Comparison of ENCODE assay signal across 12 cellular contexts in the genomic region with DNA sequence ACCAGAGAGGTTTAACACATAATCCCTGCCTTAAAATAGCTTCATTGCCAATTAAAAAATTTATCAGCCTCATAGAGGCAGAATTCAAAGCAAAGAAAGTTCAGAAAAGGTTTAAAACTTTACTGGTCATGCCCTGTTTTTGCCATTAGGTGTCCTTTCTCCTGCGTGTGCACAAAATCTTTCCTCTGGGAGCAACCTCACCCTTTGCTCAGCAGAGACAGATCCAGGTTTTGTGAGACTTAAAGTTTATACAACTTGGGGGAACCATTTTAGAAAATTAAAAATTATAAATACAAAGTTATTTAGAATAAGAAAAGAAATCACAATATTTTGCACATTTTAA. TPM values are rescaled to one million over a fixed set of nuclear protein-coding genes. Genes with fewer than 3 reads are reported as not detected.
DNase-seq lines count a peak whose midpoint lies in the region; ATAC-seq and TF ChIP-seq lines count a peak whose summit lies in the region.
"Had no signal": no experiment of that assay in that cellular context is flagged by ENCODE, and none has a peak within 500 bp of the region (broad histone marks: within the 10 kb centered on the region; RNA-seq: fewer than 3 reads in every experiment).

No MANE protein-coding gene starts in this region.

- H3K27me3 ChIP-seq in MG63: no peaks in the 10 kb centered on the region

- peak overlapping the region; percentile 89 for H3K27ac ChIP-seq in 22Rv1
- H3K27ac ChIP-seq: SK-N-MC had no signal

- DNase-seq in GM12865 (ENCODE audit: low read depth): no peak
- peak; percentile 36 for DNase-seq in RPMI7951 (ENCODE audit: low read depth)
- peak; percentile 51 for DNase-seq in fibroblast of the aortic adventitia (ENCODE audit: low read depth)
- no peak for DNase-seq in islet precursor cell
- DNase-seq in activated CD4-positive, alpha-beta T cell treated with anti-CD3 and anti-CD28 coated beads for 4 hours: no peak
- DNase-seq in MG63: no peak
- DNase-seq: amniotic stem cell, GF-D8, natural killer cell had no signal

- no peaks in the 10 kb centered on the region for H3K36me3 ChIP-seq in MG63

- ATAC-seq in GM18498 (IDR thresholded peaks at IDR 0.05; ENCODE audit: unreplicated experiment): no peak
- ATAC-seq: natural killer cell had no signal

- no peaks in the 10 kb centered on the region for H3K9me3 ChIP-seq in MG63

- H3K4me3 ChIP-seq in GM12865 (ENCODE audit: low read depth, low read length): no peak overlapping the region
- H3K4me3 ChIP-seq in fibroblast of the aortic adventitia (ENCODE audit: low read depth, low read length): no peak overlapping the region
- H3K4me3 ChIP-seq in MG63: no peak overlapping the region
- H3K4me3 ChIP-seq: SK-N-MC had no signal

- TF ChIP-seq CTCF in 22Rv1 (IDR thresholded peaks at IDR 0.05): peak; percentile 76
- TF ChIP-seq CTCF in GM12865 (IDR thresholded peaks at IDR 0.05; ENCODE audit: insufficient read depth, low read depth, low read length, missing control alignments): peak; percentile 19
- TF ChIP-seq CTCF in fibroblast of the aortic adventitia (IDR thresholded peaks at IDR 0.05; ENCODE audit: insufficient read depth, low read length): peak; percentile 63

RNA-seq across cellular contexts. Expression of a gene that starts 41.8 kb away (rescaled TPM):
- total RNA-seq in RPMI7951 (2014; rRNA removed; shearing (Covaris generic)): not detected in 2 replicates
- 0.09 TPM in 1 of 2 replicates, not detected in the other for total RNA-seq in fibroblast of the aortic adventitia (ENCODE audit: low replicate concordance)
- total RNA-seq in MG63 (2014; rRNA removed; shearing (Covaris generic); ENCODE audit: low replicate concordance): not detected in 2 replicates
- total RNA-seq: natural killer cell had no signal

Comparison
In these comparisons a context has a peak if more than half of its experiments do, and no peak if none do; other contexts are left out.
1. CTCF ChIP-seq: peak in every context shown above with its lines; median percentile 76 in 22Rv1; 63 in fibroblast of the aortic adventitia; 19 in GM12865.
2. DNase-seq: peak in RPMI7951 (single experiment) and fibroblast of the aortic adventitia (single experiment); none in GM12865 (single experiment), islet precursor cell (single experiment), activated CD4-positive, alpha-beta T cell treated with anti-CD3 and anti-CD28 coated beads for 4 hours (0 of 2) and MG63 (single experiment).